In genomic region chr9:95511952-95512750, GRCh38 we compare ENCODE assay signal across 1 cellular context.
TF ChIP-seq lines count a peak whose summit lies in the region.

No MANE protein-coding gene starts in this region.

TF ChIP-seq in HepG2, 621 proteins besides CTCF, POLR2A, EP300 and RAD21 (continued from another document):
- TF ChIP-seq PRDM15 (CRISPR knock-in tag; IDR thresholded peaks at IDR 0.05) (0 out of 2 replicates have a peak, but pooled peaks have one; percentile 10), ZSCAN29 (CRISPR knock-in tag; conservative IDR thresholded peaks at IDR 0.05) (no peak), MAX (IDR thresholded peaks at IDR 0.05) (0 out of 2 replicates have a peak, but pooled peaks have one; percentile 19)
TF ChIP-seq in HepG2: peak in this region for 6.
